Comparison of ENCODE assay signal across 8 cellular contexts in the genomic region with DNA sequence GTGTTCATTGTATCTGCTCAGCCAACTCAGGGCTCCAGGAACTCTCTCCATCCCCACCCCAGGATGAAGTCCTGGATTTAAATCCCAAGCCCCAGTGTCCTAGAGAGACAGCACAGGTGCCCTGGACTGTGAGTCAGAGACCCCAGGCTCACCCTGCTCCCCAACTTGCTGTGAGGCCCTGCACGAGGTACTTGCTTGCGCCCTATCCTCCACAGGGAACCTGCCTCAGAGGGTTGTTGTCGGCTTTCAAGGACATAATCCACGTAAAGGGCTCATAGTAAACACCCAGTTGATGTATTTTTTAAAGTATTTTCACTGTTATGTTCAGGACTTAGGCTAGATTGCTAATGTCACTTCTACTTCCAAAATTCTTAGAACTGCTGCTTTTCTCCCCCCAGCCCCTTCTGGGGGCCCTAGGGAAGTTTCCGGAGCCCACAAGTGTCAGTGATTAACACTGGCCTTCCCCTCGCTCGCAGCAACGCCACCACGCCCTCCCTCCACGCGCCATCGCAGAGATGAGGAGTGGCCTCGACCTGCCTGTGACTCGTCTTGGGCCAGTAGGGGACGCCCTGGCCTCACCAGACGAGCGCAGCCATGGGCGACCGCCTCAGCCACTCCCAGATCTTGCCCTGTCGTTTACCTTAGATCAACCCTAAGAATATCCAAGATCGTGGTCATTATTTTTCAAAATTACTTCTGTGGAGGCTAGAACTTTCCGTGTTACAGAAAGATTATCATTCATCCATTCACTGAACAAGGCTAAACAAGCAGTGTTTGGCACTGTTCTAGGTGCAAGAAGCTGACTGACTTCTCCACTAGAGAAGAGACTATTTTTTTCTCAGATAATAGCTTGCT. TPM values are rescaled to one million over a fixed set of nuclear protein-coding genes. Genes with fewer than 3 reads are reported as not detected.
A peak's percentile ranks its signal among the peaks of the same experiment; 100 is the strongest.
DNase-seq lines count a peak whose midpoint lies in the region; ATAC-seq and TF ChIP-seq lines count a peak whose summit lies in the region.

No MANE protein-coding gene starts in this region.

- no peak overlapping the region for H3K4me3 ChIP-seq in CD8-positive, alpha-beta T cell (ENCODE audit: low read depth, low read length)

- no peaks in the 10 kb centered on the region for H3K27me3 ChIP-seq in CD8-positive, alpha-beta T cell (ENCODE audit: insufficient read depth, low read length)

- H3K4me3 Mint-ChIP-seq in CD8-positive, alpha-beta T cell = peak overlapping the region; percentile 12
- no peak overlapping the region for H3K4me3 Mint-ChIP-seq in endothelial cell (ENCODE audit: unreplicated experiment)

- CTCF ChIA-PET in CD8-positive, alpha-beta T cell (lab: Charles Lee) = interaction anchor here (0.7 to 17.8 kb wide), 16 partner anchors 8 to 1614 kb away, joined by 3 to 192 read pairs (median 4); a partner anchor contains a TSS

- H3K36me3 Mint-ChIP-seq in CD8-positive, alpha-beta T cell = peaks cover 3% of the 10 kb centered on the region
- H3K36me3 Mint-ChIP-seq in endothelial cell (ENCODE audit: low read depth, unreplicated experiment) = peaks cover 8% of the 10 kb centered on the region

- no peaks in the 10 kb centered on the region for H3K36me3 ChIP-seq in CD8-positive, alpha-beta T cell (ENCODE audit: insufficient read depth, low read length)

- H3K27ac Mint-ChIP-seq in CD8-positive, alpha-beta T cell = no peak overlapping the region
- H3K27ac Mint-ChIP-seq in endothelial cell (ENCODE audit: unreplicated experiment) = no peak overlapping the region

- peak; percentile 90 for TF ChIP-seq CTCF in CD8-positive, alpha-beta T cell (IDR thresholded peaks at IDR 0.05)
- peak; percentile 39 for TF ChIP-seq CTCF in endothelial cell (IDR thresholded peaks at IDR 0.05; ENCODE audit: unreplicated experiment)

- no peaks in the 10 kb centered on the region for H3K9me3 Mint-ChIP-seq in CD8-positive, alpha-beta T cell
- no peaks in the 10 kb centered on the region for H3K9me3 Mint-ChIP-seq in endothelial cell (ENCODE audit: unreplicated experiment)

- H3K9me3 ChIP-seq in CD8-positive, alpha-beta T cell (ENCODE audit: low read length) = no peaks in the 10 kb centered on the region

- POLR2A ChIA-PET in CD8-positive, alpha-beta T cell (lab: Charles Lee) = interaction anchor here (1.3 kb wide), 1 partner anchor 64 kb away, joined by 5 read pairs; a partner anchor contains a TSS

- intact Hi-C loops in CD8-positive, alpha-beta T cell (cut with DNase I, micrococcal nuclease) = loop anchor here (1.0 to 2.0 kb wide), 4 partner anchors 62 to 229 kb away; a partner anchor contains a TSS

- peaks cover 55% of the 10 kb centered on the region for H3K4me1 Mint-ChIP-seq in CD8-positive, alpha-beta T cell (ENCODE audit: low read depth)
- H3K4me1 Mint-ChIP-seq in endothelial cell (ENCODE audit: unreplicated experiment) = peaks cover 50% of the 10 kb centered on the region

- no peak overlapping the region for H3K27ac ChIP-seq in CD8-positive, alpha-beta T cell (ENCODE audit: low read depth, low read length)

- peak; percentile 58 to 85 (median 79) for DNase-seq in CD8-positive, alpha-beta T cell
- DNase-seq in NCI-H82 (lab: John Stamatoyannopoulos, UW) (peak; percentile 91), endothelial cell (ENCODE audit: low spot score) (peak; percentile 83), mucosa of gallbladder (ENCODE audit: low spot score) (peak; percentile 89)
- DNase-seq in activated CD8-positive, alpha-beta memory T cell treated with anti-CD3 and anti-CD28 coated beads for 24 hours = peak; percentile 94
- peak; percentile 47 to 63 for DNase-seq in stimulated activated CD8-positive, alpha-beta memory T cell treated with anti-CD3 and anti-CD28 coated beads, Interleukin-4, amount 100 ng/mL, for 1 hour (ENCODE audit: low read depth in 2 of 2, low spot score in 1 of 2)

- no peaks in the 10 kb centered on the region for H3K27me3 Mint-ChIP-seq in CD8-positive, alpha-beta T cell (ENCODE audit: low read depth)
- peaks cover 10% of the 10 kb centered on the region for H3K27me3 Mint-ChIP-seq in endothelial cell (ENCODE audit: unreplicated experiment)

- peaks cover 46% of the 10 kb centered on the region for H3K4me1 ChIP-seq in CD8-positive, alpha-beta T cell (ENCODE audit: insufficient read depth, low read length)

- ATAC-seq in CD8-positive, alpha-beta T cell = peak; percentile 89
- peak; percentile 72 for ATAC-seq in GM19452 (IDR thresholded peaks at IDR 0.05; ENCODE audit: unreplicated experiment)
- peak; percentile 59 for ATAC-seq in HG03565 (IDR thresholded peaks at IDR 0.05; ENCODE audit: unreplicated experiment)

RNA-seq across cellular contexts. Expression of a gene that starts 6.0 kb away (rescaled TPM):
- 100 to 1,000 TPM; 133 to 135 TPM for total RNA-seq in CD8-positive, alpha-beta T cell
- 235 TPM for total RNA-seq in endothelial cell (ENCODE audit: unreplicated experiment)
- total RNA-seq in mucosa of gallbladder = 186 TPM
